19 cellular contexts compared by ENCODE assay signal in genomic region chr3:145865329-145865904, GRCh38.
"Had no signal": no experiment of that assay in that cellular context is flagged by ENCODE, and none has a peak within 500 bp of the region (broad histone marks: within the 10 kb centered on the region; RNA-seq: fewer than 3 reads in every experiment).

No MANE protein-coding gene starts in this region.

- H3K4me1 Mint-ChIP-seq: activated CD4-positive, alpha-beta T cell treated with anti-CD3 and anti-CD28 coated beads, Interleukin-2, amount 10 ng/mL, durations not matched to agents 24 days and 14 days; activated naive CD8-positive, alpha-beta T cell treated with anti-CD3 and anti-CD28 coated beads, Interleukin-2, amount 10 ng/mL, durations not matched to agents 7 days and 5 days; stimulated activated naive B cell treated with anti-CD40 and anti-IgM and Interleukin-4, amounts not matched to agents 10 μg/mL and 1 μg/mL and 100 μg/mL, for 72 hours had no signal

- H3K9me3 ChIP-seq: transverse colon had no signal

- H3K4me3 ChIP-seq: lung, transverse colon had no signal

- H3K4me3 Mint-ChIP-seq: activated CD4-positive, alpha-beta T cell treated with anti-CD3 and anti-CD28 coated beads, Interleukin-2, amount 10 ng/mL, durations not matched to agents 24 days and 14 days; activated CD8-positive, alpha-beta T cell treated with anti-CD3 and anti-CD28 coated beads, Interleukin-2, amount 10 ng/mL, durations not matched to agents 7 days and 5 days; activated naive CD8-positive, alpha-beta T cell treated with anti-CD3 and anti-CD28 coated beads, Interleukin-2, amount 10 ng/mL, durations not matched to agents 7 days and 5 days; stimulated activated naive B cell treated with anti-CD40 and anti-IgM and Interleukin-4, amounts not matched to agents 10 μg/mL and 1 μg/mL and 100 μg/mL, for 72 hours; T-helper 2 cell treated with Interferon-gamma antibody and Interleukin-4, amounts not matched to agents 5 μg/mL and 100 μg/mL, for 36 hours had no signal

- H2AFZ ChIP-seq: parathyroid adenoma had no signal

- H3K9ac ChIP-seq: parathyroid adenoma had no signal

- H3K79me2 ChIP-seq: parathyroid adenoma had no signal

- ATAC-seq: activated CD8-positive, alpha-beta T cell treated with anti-CD3 and anti-CD28 coated beads, Interleukin-2, amount 10 ng/mL, durations not matched to agents 7 days and 5 days; left colon; stimulated activated naive B cell treated with anti-CD40 and anti-IgM and Interleukin-4, amounts not matched to agents 10 μg/mL and 1 μg/mL and 100 μg/mL, for 72 hours had no signal

- H3K27me3 ChIP-seq: transverse colon had no signal

- H3K27ac ChIP-seq: parathyroid adenoma, transverse colon had no signal

- H3K9me3 Mint-ChIP-seq: activated CD4-positive, alpha-beta T cell treated with anti-CD3 and anti-CD28 coated beads, Interleukin-2, amount 10 ng/mL, durations not matched to agents 24 days and 14 days; stimulated activated naive B cell treated with anti-CD40 and anti-IgM and Interleukin-4, amounts not matched to agents 10 μg/mL and 1 μg/mL and 100 μg/mL, for 72 hours; T-helper 2 cell treated with Interferon-gamma antibody and Interleukin-4, amounts not matched to agents 5 μg/mL and 100 μg/mL, for 36 hours had no signal

- DNase-seq: activated CD4-positive, alpha-beta T cell treated with anti-CD3 and anti-CD28 coated beads, Interleukin-2, amount 10 ng/mL, durations not matched to agents 24 days and 14 days; activated CD4-positive, CD25-positive, alpha-beta regulatory T cell; activated CD8-positive, alpha-beta memory T cell treated with anti-CD3 and anti-CD28 coated beads, Interleukin-2, amount 50 U/mL, for 4 hours; activated CD8-positive, alpha-beta T cell treated with anti-CD3 and anti-CD28 coated beads, Interleukin-2, amount 10 ng/mL, durations not matched to agents 7 days and 5 days; activated naive CD4-positive, alpha-beta T cell; activated naive CD8-positive, alpha-beta T cell treated with anti-CD3 and anti-CD28 coated beads, Interleukin-2, amount 10 ng/mL, durations not matched to agents 7 days and 5 days; cortex of kidney; effector memory CD4-positive, alpha-beta T cell; left colon; midbrain; retina; stimulated activated CD4-positive, alpha-beta T cell treated with anti-CD3 and anti-CD28 coated beads, Interleukin-15, amount 100 ng/mL, for 24 hours; stimulated activated CD4-positive, alpha-beta T cell treated with anti-CD3 and anti-CD28 coated beads, Interleukin-4, amount 100 ng/mL, for 1 hour; stimulated activated naive B cell treated with anti-CD40 and anti-IgM and Interleukin-4, amounts not matched to agents 10 μg/mL and 1 μg/mL and 100 μg/mL, for 72 hours; substantia nigra; transverse colon had no signal

- H3K4me1 ChIP-seq: parathyroid adenoma, transverse colon had no signal

- H3K36me3 Mint-ChIP-seq: activated naive CD8-positive, alpha-beta T cell treated with anti-CD3 and anti-CD28 coated beads, Interleukin-2, amount 10 ng/mL, durations not matched to agents 7 days and 5 days; stimulated activated naive B cell treated with anti-CD40 and anti-IgM and Interleukin-4, amounts not matched to agents 10 μg/mL and 1 μg/mL and 100 μg/mL, for 72 hours had no signal

- H3K27ac Mint-ChIP-seq: activated CD4-positive, alpha-beta T cell treated with anti-CD3 and anti-CD28 coated beads, Interleukin-2, amount 10 ng/mL, durations not matched to agents 24 days and 14 days; activated CD8-positive, alpha-beta T cell treated with anti-CD3 and anti-CD28 coated beads, Interleukin-2, amount 10 ng/mL, durations not matched to agents 7 days and 5 days; activated naive CD8-positive, alpha-beta T cell treated with anti-CD3 and anti-CD28 coated beads, Interleukin-2, amount 10 ng/mL, durations not matched to agents 7 days and 5 days; stimulated activated naive B cell treated with anti-CD40 and anti-IgM and Interleukin-4, amounts not matched to agents 10 μg/mL and 1 μg/mL and 100 μg/mL, for 72 hours; T-helper 2 cell treated with Interferon-gamma antibody and Interleukin-4, amounts not matched to agents 5 μg/mL and 100 μg/mL, for 36 hours had no signal

- H3K36me3 ChIP-seq: transverse colon had no signal

- H3K27me3 Mint-ChIP-seq: activated CD4-positive, alpha-beta T cell treated with anti-CD3 and anti-CD28 coated beads, Interleukin-2, amount 10 ng/mL, durations not matched to agents 24 days and 14 days; activated naive CD8-positive, alpha-beta T cell treated with anti-CD3 and anti-CD28 coated beads, Interleukin-2, amount 10 ng/mL, durations not matched to agents 7 days and 5 days; stimulated activated naive B cell treated with anti-CD40 and anti-IgM and Interleukin-4, amounts not matched to agents 10 μg/mL and 1 μg/mL and 100 μg/mL, for 72 hours had no signal
